14 cellular contexts compared by ENCODE assay signal in genomic region chr16:53034306-53034705, GRCh38.
"Had no signal": no experiment of that assay in that cellular context is flagged by ENCODE, and none has a peak within 500 bp of the region (broad histone marks: within the 10 kb centered on the region; RNA-seq: fewer than 3 reads in every experiment).

No MANE protein-coding gene starts in this region.

- H3K36me3 ChIP-seq: adrenal gland, esophagus muscularis mucosa, heart left ventricle, left ventricle myocardium inferior, thoracic aorta had no signal

- H3K4me1 ChIP-seq: adrenal gland, esophagus muscularis mucosa, heart left ventricle, left ventricle myocardium inferior had no signal

- H3K27ac ChIP-seq: adrenal gland, body of pancreas, esophagus muscularis mucosa, heart left ventricle, left ventricle myocardium inferior, thoracic aorta had no signal

- ATAC-seq: body of pancreas; heart left ventricle; stimulated activated naive CD8-positive, alpha-beta T cell treated with anti-CD3 and anti-CD28 coated beads, Interleukin-15, amount 100 ng/mL, for 72 hours had no signal

- DNase-seq: activated CD4-positive, CD25-positive, alpha-beta regulatory T cell; activated naive CD4-positive, alpha-beta T cell treated with anti-CD3 and anti-CD28 coated beads, Interleukin-2, amount 50 U/mL, for 16 hours; adrenal gland; body of pancreas; heart left ventricle; kidney; left ventricle myocardium inferior; mesendoderm; nephron progenitor cell; stimulated activated CD4-positive, alpha-beta T cell treated with anti-CD3 and anti-CD28 coated beads, Interleukin-4, amount 100 ng/mL, for 1 hour; stimulated activated naive CD8-positive, alpha-beta T cell treated with anti-CD3 and anti-CD28 coated beads, Interleukin-15, amount 100 ng/mL, for 72 hours had no signal

- FAIRE-seq: frontal cortex, kidney had no signal

- H3K27me3 ChIP-seq: adrenal gland, body of pancreas, esophagus muscularis mucosa, heart left ventricle had no signal

- H3K9me3 ChIP-seq: adrenal gland, body of pancreas, esophagus muscularis mucosa, thoracic aorta had no signal

- H3K4me3 ChIP-seq: adrenal gland, body of pancreas, esophagus muscularis mucosa, heart left ventricle, left ventricle myocardium inferior, thoracic aorta had no signal
